23 cellular contexts compared by ENCODE assay signal in the genomic region with DNA sequence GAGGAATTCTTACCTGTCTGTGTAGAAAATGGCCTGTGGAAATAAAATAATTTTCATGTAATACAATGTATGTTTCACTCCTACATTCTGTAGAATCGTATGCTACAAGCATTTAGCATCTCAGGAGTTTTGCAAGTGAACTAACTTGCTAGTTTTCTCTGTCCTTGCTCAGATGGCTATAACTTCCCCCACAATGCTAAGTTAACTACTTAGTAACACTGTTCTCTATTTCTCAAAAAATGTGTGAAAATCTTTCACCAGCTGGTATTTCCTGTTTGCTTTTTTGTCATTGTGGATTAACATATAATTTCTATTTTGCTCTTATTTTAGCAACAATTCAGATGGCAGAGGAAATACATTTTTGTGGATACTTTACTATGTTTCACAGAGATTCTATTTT. TPM values are rescaled to one million over a fixed set of nuclear protein-coding genes. Genes with fewer than 3 reads are reported as not detected.
A peak's percentile ranks its signal among the peaks of the same experiment; 100 is the strongest.
DNase-seq lines count a peak whose midpoint lies in the region; ATAC-seq and TF ChIP-seq lines count a peak whose summit lies in the region.
"Had no signal": no experiment of that assay in that cellular context is flagged by ENCODE, and none has a peak within 500 bp of the region (broad histone marks: within the 10 kb centered on the region; RNA-seq: fewer than 3 reads in every experiment).

No MANE protein-coding gene starts in this region.

- no peak overlapping the region for H3K27ac ChIP-seq in neural progenitor cell
- H3K27ac ChIP-seq: A549; BLaER1 treated with 17β-estradiol and CSF1 and Interleukin-3, amounts not matched to agents 10 nM and 100 nM had no signal

- H3K4me3 ChIP-seq in neural progenitor cell = no peak overlapping the region
- H3K4me3 ChIP-seq: A549; BLaER1 treated with 17β-estradiol and CSF1 and Interleukin-3, amounts not matched to agents 10 nM and 100 nM; GM23338 had no signal

- no peaks in the 10 kb centered on the region for H3K79me2 ChIP-seq in neural progenitor cell (ENCODE audit: low read depth)

- H3K9me3 Mint-ChIP-seq in natural killer cell = peaks cover under 1 to 16% of the 10 kb centered on the region in 2 donors
- no peaks in the 10 kb centered on the region for H3K9me3 Mint-ChIP-seq in neural progenitor cell
- peaks cover 20% of the 10 kb centered on the region for H3K9me3 Mint-ChIP-seq in activated T-helper 17 cell treated with anti-CD3 and anti-CD28 coated beads, Interleukin-2, amount 50 U/mL, for 72 hours

- no peak for TF ChIP-seq CTCF in natural killer cell (IDR thresholded peaks at IDR 0.05)
- no peak for TF ChIP-seq CTCF in neural progenitor cell (IDR thresholded peaks at IDR 0.05)

- H4K20me1 ChIP-seq in neural progenitor cell (ENCODE audit: low read depth) = no peaks in the 10 kb centered on the region
- H4K20me1 ChIP-seq: BLaER1 treated with 17β-estradiol and CSF1 and Interleukin-3, amounts not matched to agents 10 nM and 100 nM had no signal

- intact Hi-C loops in natural killer cell (cut with micrococcal nuclease) = no loop called here

- no peaks in the 10 kb centered on the region for H3F3A ChIP-seq in neural progenitor cell (ENCODE audit: low read depth)

- H3K4me3 Mint-ChIP-seq in natural killer cell (no peak overlapping the region), neural progenitor cell (no peak overlapping the region)
- H3K4me3 Mint-ChIP-seq in activated T-helper 17 cell treated with anti-CD3 and anti-CD28 coated beads, Interleukin-2, amount 50 U/mL, for 72 hours = no peak overlapping the region
- H3K4me3 Mint-ChIP-seq: CD14-positive monocyte; CD4-positive, alpha-beta T cell; CD8-positive, alpha-beta memory T cell; GM23338; H9 had no signal

- H3K9me3 ChIP-seq in neural progenitor cell (ENCODE audit: low read depth) = no peaks in the 10 kb centered on the region
- H3K9me3 ChIP-seq: A549; BE2C; BLaER1 treated with 17β-estradiol and CSF1 and Interleukin-3, amounts not matched to agents 10 nM and 100 nM had no signal

- H3K4me2 ChIP-seq in neural progenitor cell = no peak overlapping the region
- H3K4me2 ChIP-seq: A549; BLaER1 treated with 17β-estradiol and CSF1 and Interleukin-3, amounts not matched to agents 10 nM and 100 nM; GM23338 had no signal

- no peak overlapping the region for H2AFZ ChIP-seq in neural progenitor cell (replicated peaks)
- H2AFZ ChIP-seq: GM23338 had no signal

- H3K36me3 ChIP-seq in neural progenitor cell = no peaks in the 10 kb centered on the region
- H3K36me3 ChIP-seq: BE2C; BLaER1 treated with 17β-estradiol and CSF1 and Interleukin-3, amounts not matched to agents 10 nM and 100 nM had no signal

- no peak overlapping the region for H3K27ac Mint-ChIP-seq in natural killer cell
- no peak overlapping the region for H3K27ac Mint-ChIP-seq in neural progenitor cell
- no peak overlapping the region for H3K27ac Mint-ChIP-seq in activated T-helper 17 cell treated with anti-CD3 and anti-CD28 coated beads, Interleukin-2, amount 50 U/mL, for 72 hours
- H3K27ac Mint-ChIP-seq: CD14-positive monocyte; CD4-positive, alpha-beta T cell; CD8-positive, alpha-beta memory T cell; GM23338; H9 had no signal

- DNase-seq in DMS153 (lab: John Stamatoyannopoulos, UW) (no peak), natural killer cell (no peak), neural progenitor cell (ENCODE audit: low spot score) (no peak)
- DNase-seq: 8988T; ACHN; AML-193; BE2C; Calu3; CD4-positive, alpha-beta T cell; CD8-positive, alpha-beta memory T cell; COR-L47; DND-41; H9 had no signal

- no peaks in the 10 kb centered on the region for H3K36me3 Mint-ChIP-seq in natural killer cell
- no peaks in the 10 kb centered on the region for H3K36me3 Mint-ChIP-seq in neural progenitor cell
- H3K36me3 Mint-ChIP-seq in activated T-helper 17 cell treated with anti-CD3 and anti-CD28 coated beads, Interleukin-2, amount 50 U/mL, for 72 hours (ENCODE audit: low read depth) = no peaks in the 10 kb centered on the region
- H3K36me3 Mint-ChIP-seq: CD14-positive monocyte; CD8-positive, alpha-beta memory T cell had no signal

- peak; percentile 37 for ATAC-seq in GM18498 (IDR thresholded peaks at IDR 0.05; ENCODE audit: unreplicated experiment)
- peak; percentile 70 for ATAC-seq in GM18867 (IDR thresholded peaks at IDR 0.05; ENCODE audit: unreplicated experiment)
- peak; percentile 55 for ATAC-seq in HG03175 (IDR thresholded peaks at IDR 0.05; ENCODE audit: unreplicated experiment)
- no peak for ATAC-seq in natural killer cell
- ATAC-seq in activated T-helper 17 cell treated with anti-CD3 and anti-CD28 coated beads, Interleukin-2, amount 50 U/mL, for 72 hours (replicated peaks) = no peak
- ATAC-seq: A549, GM23338, HCT116 had no signal

- H3K27me3 Mint-ChIP-seq in natural killer cell (ENCODE audit: low read depth in 2 of 2) (no peaks in the 10 kb centered on the region), neural progenitor cell (ENCODE audit: insufficient read depth, low read depth) (no peaks in the 10 kb centered on the region)
- no peaks in the 10 kb centered on the region for H3K27me3 Mint-ChIP-seq in activated T-helper 17 cell treated with anti-CD3 and anti-CD28 coated beads, Interleukin-2, amount 50 U/mL, for 72 hours
- H3K27me3 Mint-ChIP-seq: CD4-positive, alpha-beta T cell; CD8-positive, alpha-beta memory T cell had no signal

- H3K9ac ChIP-seq in neural progenitor cell = no peak overlapping the region
- H3K9ac ChIP-seq: BLaER1 treated with 17β-estradiol and CSF1 and Interleukin-3, amounts not matched to agents 10 nM and 100 nM had no signal

- no peaks in the 10 kb centered on the region for H3K27me3 ChIP-seq in neural progenitor cell
- H3K27me3 ChIP-seq: BE2C; BLaER1 treated with 17β-estradiol and CSF1 and Interleukin-3, amounts not matched to agents 10 nM and 100 nM had no signal

- H3K4me1 Mint-ChIP-seq in natural killer cell (no peaks in the 10 kb centered on the region), neural progenitor cell (no peaks in the 10 kb centered on the region)
- H3K4me1 Mint-ChIP-seq in activated T-helper 17 cell treated with anti-CD3 and anti-CD28 coated beads, Interleukin-2, amount 50 U/mL, for 72 hours = no peaks in the 10 kb centered on the region
- H3K4me1 Mint-ChIP-seq: CD14-positive monocyte; CD8-positive, alpha-beta memory T cell; GM23338; H9 had no signal

- H3K4me1 ChIP-seq in neural progenitor cell = no peaks in the 10 kb centered on the region
- H3K4me1 ChIP-seq: A549; BE2C; BLaER1 treated with 17β-estradiol and CSF1 and Interleukin-3, amounts not matched to agents 10 nM and 100 nM had no signal

RNA-seq across cellular contexts. Expression of a gene that starts 4.4 kb away (rescaled TPM):
- not detected for total RNA-seq in natural killer cell
- total RNA-seq in neural progenitor cell (ENCODE audit: low replicate concordance) = not detected in 2 replicates
- total RNA-seq in activated T-helper 17 cell treated with anti-CD3 and anti-CD28 coated beads, Interleukin-2, amount 50 U/mL, for 72 hours = not detected
- total RNA-seq: Calu3; CD4-positive, alpha-beta T cell; CD8-positive, alpha-beta memory T cell; GM23338; H4; H9 had no signal

RNA-seq across cellular contexts. Expression of a gene that starts 9.4 kb away (rescaled TPM):
- not detected for total RNA-seq in natural killer cell
- not detected in 2 replicates for total RNA-seq in neural progenitor cell (ENCODE audit: low replicate concordance)
- not detected for total RNA-seq in activated T-helper 17 cell treated with anti-CD3 and anti-CD28 coated beads, Interleukin-2, amount 50 U/mL, for 72 hours
- total RNA-seq: CD4-positive, alpha-beta T cell; CD8-positive, alpha-beta memory T cell; GM23338; H9 had no signal

RNA-seq across cellular contexts. Expression of a gene that starts 17.6 kb away (rescaled TPM):
- total RNA-seq in natural killer cell (not detected), neural progenitor cell (ENCODE audit: low replicate concordance) (not detected in 2 replicates)
- total RNA-seq in activated T-helper 17 cell treated with anti-CD3 and anti-CD28 coated beads, Interleukin-2, amount 50 U/mL, for 72 hours = not detected
- total RNA-seq: Calu3; CD4-positive, alpha-beta T cell; CD8-positive, alpha-beta memory T cell; GM23338; H4; H9 had no signal

RNA-seq across cellular contexts. Expression of a gene that starts 45.1 kb away (rescaled TPM):
- total RNA-seq in natural killer cell = not detected
- not detected in 2 replicates for total RNA-seq in neural progenitor cell (ENCODE audit: low replicate concordance)
- not detected for total RNA-seq in activated T-helper 17 cell treated with anti-CD3 and anti-CD28 coated beads, Interleukin-2, amount 50 U/mL, for 72 hours
- total RNA-seq: Calu3; CD4-positive, alpha-beta T cell; CD8-positive, alpha-beta memory T cell; GM23338; H4; H9 had no signal

Comparison
In these comparisons a context has a peak if more than half of its experiments do, and no peak if none do; other contexts are left out.
1. ATAC-seq: peak in GM18498 (single experiment), GM18867 (single experiment) and HG03175 (single experiment); none in natural killer cell (0 of 3) and activated T-helper 17 cell treated with anti-CD3 and anti-CD28 coated beads, Interleukin-2, amount 50 U/mL, for 72 hours (single experiment).